ENCODE assay signal across 21 cellular contexts in genomic region chr16:13401631-13402030, GRCh38.
"Had no signal": no experiment of that assay in that cellular context is flagged by ENCODE, and none has a peak within 500 bp of the region (broad histone marks: within the 10 kb centered on the region; RNA-seq: fewer than 3 reads in every experiment).

No MANE protein-coding gene starts in this region.

- H3K4me1 ChIP-seq: Peyer's patch had no signal

- H3K4me2 ChIP-seq: PC-9, SK-N-SH had no signal

- H3K27ac ChIP-seq: PC-9, Peyer's patch had no signal

- H3K9me2 ChIP-seq: SK-N-SH had no signal

- DNase-seq: KBM-7, MG63, NCI-H1092 treated with DMSO at 0.1 percent for 48 hours, NCI-H1436, NCI-H187, NCI-H2029, NCI-H2081 treated with DMSO at 0.1 percent for 48 hours, NCI-H2171, NCI-H226, NCI-H446, NCI-H510A, NCI-H524 treated with DMSO at 0.1 percent for 48 hours, NCI-H69, NCI-H774, OCI-M1, PC-9, Peyer's patch, RPMI8226, SHP77, SK-N-SH, SW 1271 had no signal

- H3K4me3 ChIP-seq: MG63, PC-9, Peyer's patch had no signal

- H3K9me3 ChIP-seq: MG63, Peyer's patch, SK-N-SH had no signal

- H2AFZ ChIP-seq: PC-9 had no signal

- H3K27me3 ChIP-seq: MG63, Peyer's patch had no signal

- H3K36me3 ChIP-seq: MG63, Peyer's patch had no signal
